Comparison of ENCODE assay signal across 9 cellular contexts in genomic region chr11:61972112-61972795, GRCh38. TPM values are rescaled to one million over a fixed set of nuclear protein-coding genes. Genes with fewer than 3 reads are reported as not detected.
DNase-seq lines count a peak whose midpoint lies in the region; ATAC-seq and TF ChIP-seq lines count a peak whose summit lies in the region.
"Had no signal": no experiment of that assay in that cellular context is flagged by ENCODE, and none has a peak within 500 bp of the region (broad histone marks: within the 10 kb centered on the region; RNA-seq: fewer than 3 reads in every experiment).

No MANE protein-coding gene starts in this region.

- H3K27me3 ChIP-seq in Loucy (ENCODE audit: insufficient read depth, low read length, poor library complexity, severe bottlenecking): no peaks in the 10 kb centered on the region

- H3K27ac ChIP-seq in 22Rv1: peak overlapping the region; percentile 84
- peak overlapping the region; percentile 99 for H3K27ac ChIP-seq in cingulate gyrus (ENCODE audit: low read depth, low read length)

- H3K79me2 ChIP-seq in Loucy (ENCODE audit: insufficient read depth, low read length): peaks cover 21% of the 10 kb centered on the region

- peak; percentile 3 to 69 for ATAC-seq in natural killer cell treated with Interleukin-12 subunit alpha and Interleukin-12 subunit beta and Interleukin-15 and Interleukin-18, amount 100 ng/mL, for 72 hours
- ATAC-seq in GM21619 (IDR thresholded peaks at IDR 0.05; ENCODE audit: unreplicated experiment): no peak

- H3K4me3 ChIP-seq in Loucy (ENCODE audit: low read length, poor library complexity, severe bottlenecking): peak overlapping the region; percentile 38

- peak overlapping the region; percentile 60 for H3K9ac ChIP-seq in Loucy (ENCODE audit: low read depth, low read length, poor library complexity, severe bottlenecking)

- H4K20me1 ChIP-seq in Loucy (ENCODE audit: insufficient read depth, low read length, poor library complexity, severe bottlenecking): peaks cover under 1% of the 10 kb centered on the region

- TF ChIP-seq CTCF in 22Rv1 (IDR thresholded peaks at IDR 0.05) (no peak), Loucy (conservative IDR thresholded peaks at IDR 0.05; ENCODE audit: low read length) (no peak)

- no peak overlapping the region for H2AFZ ChIP-seq in Loucy (ENCODE audit: low read length)

- H3K4me1 Mint-ChIP-seq in natural killer cell treated with Interleukin-12 subunit alpha and Interleukin-12 subunit beta and Interleukin-15 and Interleukin-18, amount 100 ng/mL, for 72 hours (ENCODE audit: low read depth in 2 of 2): peaks cover 69 to 70% of the 10 kb centered on the region in 2 donors

- no peak for DNase-seq in natural killer cell treated with Interleukin-12 subunit alpha and Interleukin-12 subunit beta and Interleukin-15 and Interleukin-18, amount 100 ng/mL, for 72 hours (ENCODE audit: low spot score)
- DNase-seq in UCSD-AML1 (lab: John Stamatoyannopoulos, UW; ENCODE audit: unreplicated experiment): no peak
- DNase-seq in NCI-H2081 (lab: John Stamatoyannopoulos, UW): no peak
- no peak for DNase-seq in C1 segment of cervical spinal cord (lab: John Stamatoyannopoulos, UW)

- peaks cover 48% of the 10 kb centered on the region for H3K4me1 ChIP-seq in Loucy (ENCODE audit: insufficient read depth, low read length, poor library complexity, severe bottlenecking)

- H3K36me3 ChIP-seq in Loucy (ENCODE audit: insufficient read depth, low read length): no peaks in the 10 kb centered on the region

- H3K9me3 Mint-ChIP-seq in natural killer cell treated with Interleukin-12 subunit alpha and Interleukin-12 subunit beta and Interleukin-15 and Interleukin-18, amount 100 ng/mL, for 72 hours: no peaks in the 10 kb centered on the region

- H3K9me2 ChIP-seq in Loucy (replicated peaks; ENCODE audit: low read depth, low read length): no peaks in the 10 kb centered on the region

- peaks cover 6% of the 10 kb centered on the region; the same call in 1 of the 2 replicates for H3F3A ChIP-seq in Loucy (ENCODE audit: low read depth)

- no peaks in the 10 kb centered on the region for H3K27me3 Mint-ChIP-seq in natural killer cell treated with Interleukin-12 subunit alpha and Interleukin-12 subunit beta and Interleukin-15 and Interleukin-18, amount 100 ng/mL, for 72 hours

- peak overlapping the region; percentile 89 to 95 for H3K27ac Mint-ChIP-seq in natural killer cell treated with Interleukin-12 subunit alpha and Interleukin-12 subunit beta and Interleukin-15 and Interleukin-18, amount 100 ng/mL, for 72 hours

- H3K4me3 Mint-ChIP-seq in natural killer cell treated with Interleukin-12 subunit alpha and Interleukin-12 subunit beta and Interleukin-15 and Interleukin-18, amount 100 ng/mL, for 72 hours: peak overlapping the region; percentile 73

- no peaks in the 10 kb centered on the region for H3K9me3 ChIP-seq in Loucy (ENCODE audit: insufficient read depth, low read depth, low read length)

- H3K4me2 ChIP-seq in Loucy (ENCODE audit: low read depth, low read length, poor library complexity, severe bottlenecking): peak overlapping the region; percentile 67

- peaks cover 4% of the 10 kb centered on the region for H3K36me3 Mint-ChIP-seq in natural killer cell treated with Interleukin-12 subunit alpha and Interleukin-12 subunit beta and Interleukin-15 and Interleukin-18, amount 100 ng/mL, for 72 hours

RNA-seq across cellular contexts. Expression of gene FTH1, which starts 4.8 kb away (rescaled TPM):
- over 10,000 TPM in 1 of 2 donors, 1,000 to 10,000 TPM in 1; 5,097 to 40,662 TPM for total RNA-seq in natural killer cell treated with Interleukin-12 subunit alpha and Interleukin-12 subunit beta and Interleukin-15 and Interleukin-18, amount 100 ng/mL, for 72 hours

RNA-seq across cellular contexts. Expression of gene BEST1, which starts 22.1 kb away (rescaled TPM):
- 1 to 10 TPM; 1.0 to 1.9 TPM for total RNA-seq in natural killer cell treated with Interleukin-12 subunit alpha and Interleukin-12 subunit beta and Interleukin-15 and Interleukin-18, amount 100 ng/mL, for 72 hours
- total RNA-seq: dermis blood vessel endothelial cell had no signal

RNA-seq across cellular contexts. Expression of gene RAB3IL1, which starts 54.9 kb away (rescaled TPM):
- not detected for total RNA-seq in natural killer cell treated with Interleukin-12 subunit alpha and Interleukin-12 subunit beta and Interleukin-15 and Interleukin-18, amount 100 ng/mL, for 72 hours
